In genomic region chr10:123203393-123204126, GRCh38 we compare ENCODE assay signal across 21 cellular contexts. TPM values are rescaled to one million over a fixed set of nuclear protein-coding genes. Genes with fewer than 3 reads are reported as not detected.
DNase-seq lines count a peak whose midpoint lies in the region; ATAC-seq and TF ChIP-seq lines count a peak whose summit lies in the region.
"Had no signal": no experiment of that assay in that cellular context is flagged by ENCODE, and none has a peak within 500 bp of the region (broad histone marks: within the 10 kb centered on the region; RNA-seq: fewer than 3 reads in every experiment).

No MANE protein-coding gene starts in this region.

- H3K4me3 ChIP-seq in PC-9 (no peak overlapping the region), osteoblast (ENCODE audit: insufficient read depth, low read length) (no peak overlapping the region)
- H3K4me3 ChIP-seq: skin epidermis had no signal

- CTCF ChIA-PET in activated CD8-positive, alpha-beta memory T cell treated with anti-CD3 and anti-CD28 coated beads, Interleukin-2, amount 10 ng/mL, durations not matched to agents 7 days and 5 days (lab: Charles Lee): no interaction called here
- CTCF ChIA-PET in PC-9 (lab: Charles Lee): no interaction called here

- H2AFZ ChIP-seq in PC-9: no peak overlapping the region
- no peak overlapping the region for H2AFZ ChIP-seq in osteoblast (ENCODE audit: low read length)

- H3K9me3 Mint-ChIP-seq in activated CD8-positive, alpha-beta memory T cell treated with anti-CD3 and anti-CD28 coated beads, Interleukin-2, amount 10 ng/mL, durations not matched to agents 7 days and 5 days (ENCODE audit: low read depth): peaks cover 5% of the 10 kb centered on the region

- H3K27me3 Mint-ChIP-seq in activated CD8-positive, alpha-beta memory T cell treated with anti-CD3 and anti-CD28 coated beads, Interleukin-2, amount 10 ng/mL, durations not matched to agents 7 days and 5 days: no peaks in the 10 kb centered on the region
- H3K27me3 Mint-ChIP-seq: activated naive CD8-positive, alpha-beta T cell treated with anti-CD3 and anti-CD28 coated beads, Interleukin-2, amount 50 U/mL, for 24 hours had no signal

- no TSS peak for BruUV-seq in PC-9 (replicated peaks; lab: Mats Ljungman, UMichigan)

- ATAC-seq in activated CD8-positive, alpha-beta memory T cell treated with anti-CD3 and anti-CD28 coated beads, Interleukin-2, amount 10 ng/mL, durations not matched to agents 7 days and 5 days: no peak
- no peak for ATAC-seq in GM18873 (IDR thresholded peaks at IDR 0.05; ENCODE audit: low FRiP score, unreplicated experiment)
- ATAC-seq: activated naive CD8-positive, alpha-beta T cell treated with anti-CD3 and anti-CD28 coated beads, Interleukin-2, amount 50 U/mL, for 24 hours had no signal

- intact Hi-C loops in PC-9 (cut with micrococcal nuclease; ENCODE audit: unreplicated experiment): no loop called here

- DNase-seq in activated CD8-positive, alpha-beta memory T cell treated with anti-CD3 and anti-CD28 coated beads, Interleukin-2, amount 10 ng/mL, durations not matched to agents 7 days and 5 days: peak; percentile 8
- DNase-seq in activated CD8-positive, alpha-beta memory T cell treated with anti-CD3 and anti-CD28 coated beads for 24 hours: no peak
- DNase-seq in PC-9: peak in 1 of 2 experiments; percentile 80
- peak; percentile 35 for DNase-seq in kidney glomerular epithelial cell (lab: John Stamatoyannopoulos, UW)
- peak; percentile 1 for DNase-seq in stromal cell of bone marrow (ENCODE audit: low read depth)
- no peak for DNase-seq in osteoblast (ENCODE audit: insufficient read length, low spot score, missing footprints)
- no peak for DNase-seq in nucleus accumbens (lab: John Stamatoyannopoulos, UW)
- DNase-seq: activated CD4-positive, alpha-beta T cell treated with anti-CD3 and anti-CD28 coated beads, Interleukin-2, amount 50 U/mL, for 48 hours; activated naive CD8-positive, alpha-beta T cell treated with anti-CD3 and anti-CD28 coated beads, Interleukin-2, amount 50 U/mL, for 24 hours; activated T-cell treated with anti-CD3 and anti-CD28 coated beads, Interleukin-2, amount 50 U/mL, for 48 hours; cerebellar nuclear complex; endodermal cell; foreskin melanocyte; H9; NCI-H2171 treated with DMSO at 0.1 percent for 48 hours; stimulated activated naive CD4-positive, alpha-beta T cell had no signal

- H3F3A ChIP-seq in PC-9 (ENCODE audit: insufficient read depth, low read depth): peaks cover 7% of the 10 kb centered on the region; the same call in 1 of the 2 replicates

- H3K27ac ChIP-seq in PC-9 (no peak overlapping the region), osteoblast (ENCODE audit: low read depth, low read length) (no peak overlapping the region)
- H3K27ac ChIP-seq: neutrophil, skin epidermis had no signal

- peaks cover 18% of the 10 kb centered on the region for H3K36me3 Mint-ChIP-seq in activated CD8-positive, alpha-beta memory T cell treated with anti-CD3 and anti-CD28 coated beads, Interleukin-2, amount 10 ng/mL, durations not matched to agents 7 days and 5 days

- H3K9me3 ChIP-seq in PC-9 (ENCODE audit: insufficient read depth, low read depth) (no peaks in the 10 kb centered on the region), osteoblast (ENCODE audit: low read depth, low read length) (no peaks in the 10 kb centered on the region)
- H3K9me3 ChIP-seq: neutrophil had no signal

- H3K27ac Mint-ChIP-seq in activated CD8-positive, alpha-beta memory T cell treated with anti-CD3 and anti-CD28 coated beads, Interleukin-2, amount 10 ng/mL, durations not matched to agents 7 days and 5 days: no peak overlapping the region
- H3K27ac Mint-ChIP-seq: activated naive CD8-positive, alpha-beta T cell treated with anti-CD3 and anti-CD28 coated beads, Interleukin-2, amount 50 U/mL, for 24 hours; endodermal cell; H9; mesothelial cell of epicardium had no signal

- POLR2A ChIA-PET in PC-9 (lab: Charles Lee; ENCODE audit: unreplicated experiment): no interaction called here

- no peaks in the 10 kb centered on the region for H3K36me3 ChIP-seq in PC-9 (ENCODE audit: low read depth)
- H3K36me3 ChIP-seq in osteoblast (ENCODE audit: insufficient read depth, low read length): no peaks in the 10 kb centered on the region
- H3K36me3 ChIP-seq: neutrophil had no signal

- H4K20me1 ChIP-seq in PC-9 (ENCODE audit: insufficient read depth) (no peaks in the 10 kb centered on the region), osteoblast (ENCODE audit: insufficient read depth, low read length) (no peaks in the 10 kb centered on the region)

- H3K4me1 Mint-ChIP-seq in activated CD8-positive, alpha-beta memory T cell treated with anti-CD3 and anti-CD28 coated beads, Interleukin-2, amount 10 ng/mL, durations not matched to agents 7 days and 5 days: peaks cover 6% of the 10 kb centered on the region
- H3K4me1 Mint-ChIP-seq: endodermal cell, mesothelial cell of epicardium had no signal

- H3K4me3 Mint-ChIP-seq in activated CD8-positive, alpha-beta memory T cell treated with anti-CD3 and anti-CD28 coated beads, Interleukin-2, amount 10 ng/mL, durations not matched to agents 7 days and 5 days: no peak overlapping the region
- H3K4me3 Mint-ChIP-seq: activated naive CD8-positive, alpha-beta T cell treated with anti-CD3 and anti-CD28 coated beads, Interleukin-2, amount 50 U/mL, for 24 hours; endodermal cell; H9; mesothelial cell of epicardium had no signal

- no peaks in the 10 kb centered on the region for H3K27me3 ChIP-seq in PC-9 (ENCODE audit: insufficient read depth, low read depth)
- no peaks in the 10 kb centered on the region for H3K27me3 ChIP-seq in osteoblast (ENCODE audit: insufficient read depth, low read length)
- H3K27me3 ChIP-seq: neutrophil had no signal

- H3K4me2 ChIP-seq in PC-9: 0 out of 2 replicates have a peak overlapping the region, but pooled peaks have one; percentile 1
- H3K4me2 ChIP-seq in osteoblast (ENCODE audit: insufficient read depth, low read length): no peak overlapping the region

- H3K4me1 ChIP-seq in PC-9 (replicated peaks; ENCODE audit: insufficient read depth): peaks cover 17% of the 10 kb centered on the region
- H3K4me1 ChIP-seq in osteoblast (ENCODE audit: insufficient read depth, low read length): peaks cover 6% of the 10 kb centered on the region

- H3K9me2 ChIP-seq in PC-9 (ENCODE audit: insufficient read depth): no peaks in the 10 kb centered on the region

- no peaks in the 10 kb centered on the region for H3K79me2 ChIP-seq in PC-9 (ENCODE audit: low read depth)
- H3K79me2 ChIP-seq in osteoblast (ENCODE audit: insufficient read depth, low read length): no peaks in the 10 kb centered on the region

- TF ChIP-seq CTCF in PC-9 (conservative IDR thresholded peaks at IDR 0.05): no peak
- TF ChIP-seq CTCF in osteoblast (IDR thresholded peaks at IDR 0.05; ENCODE audit: extremely low read depth, low read depth, low read length): no peak

RNA-seq across cellular contexts. Expression of gene BUB3, which starts 49.4 kb away (rescaled TPM):
- 100 to 1,000 TPM; 282 to 319 TPM for total RNA-seq in activated CD8-positive, alpha-beta memory T cell treated with anti-CD3 and anti-CD28 coated beads, Interleukin-2, amount 10 ng/mL, durations not matched to agents 7 days and 5 days
- total RNA-seq in PC-9 (2021) (96.5 and 112 TPM in 2 replicates), osteoblast (107 and 109 TPM in 2 replicates)

RNA-seq across cellular contexts. Expression of gene HMX2, which starts 55.6 kb away (rescaled TPM):
- not detected for total RNA-seq in activated CD8-positive, alpha-beta memory T cell treated with anti-CD3 and anti-CD28 coated beads, Interleukin-2, amount 10 ng/mL, durations not matched to agents 7 days and 5 days
- total RNA-seq in PC-9 (2021) (not detected in 2 replicates), osteoblast (not detected in 2 replicates)
- total RNA-seq: endodermal cell, G401, mesothelial cell of epicardium had no signal

Comparison
In these comparisons a context has a peak if more than half of its experiments do, and no peak if none do; other contexts are left out.
1. DNase-seq: peak in activated CD8-positive, alpha-beta memory T cell treated with anti-CD3 and anti-CD28 coated beads, Interleukin-2, amount 10 ng/mL, durations not matched to agents 7 days and 5 days (single experiment), kidney glomerular epithelial cell (single experiment) and stromal cell of bone marrow (single experiment); none in activated CD8-positive, alpha-beta memory T cell treated with anti-CD3 and anti-CD28 coated beads for 24 hours (single experiment), osteoblast (single experiment) and nucleus accumbens (0 of 56).